8 cellular contexts compared by ENCODE assay signal in the genomic region with DNA sequence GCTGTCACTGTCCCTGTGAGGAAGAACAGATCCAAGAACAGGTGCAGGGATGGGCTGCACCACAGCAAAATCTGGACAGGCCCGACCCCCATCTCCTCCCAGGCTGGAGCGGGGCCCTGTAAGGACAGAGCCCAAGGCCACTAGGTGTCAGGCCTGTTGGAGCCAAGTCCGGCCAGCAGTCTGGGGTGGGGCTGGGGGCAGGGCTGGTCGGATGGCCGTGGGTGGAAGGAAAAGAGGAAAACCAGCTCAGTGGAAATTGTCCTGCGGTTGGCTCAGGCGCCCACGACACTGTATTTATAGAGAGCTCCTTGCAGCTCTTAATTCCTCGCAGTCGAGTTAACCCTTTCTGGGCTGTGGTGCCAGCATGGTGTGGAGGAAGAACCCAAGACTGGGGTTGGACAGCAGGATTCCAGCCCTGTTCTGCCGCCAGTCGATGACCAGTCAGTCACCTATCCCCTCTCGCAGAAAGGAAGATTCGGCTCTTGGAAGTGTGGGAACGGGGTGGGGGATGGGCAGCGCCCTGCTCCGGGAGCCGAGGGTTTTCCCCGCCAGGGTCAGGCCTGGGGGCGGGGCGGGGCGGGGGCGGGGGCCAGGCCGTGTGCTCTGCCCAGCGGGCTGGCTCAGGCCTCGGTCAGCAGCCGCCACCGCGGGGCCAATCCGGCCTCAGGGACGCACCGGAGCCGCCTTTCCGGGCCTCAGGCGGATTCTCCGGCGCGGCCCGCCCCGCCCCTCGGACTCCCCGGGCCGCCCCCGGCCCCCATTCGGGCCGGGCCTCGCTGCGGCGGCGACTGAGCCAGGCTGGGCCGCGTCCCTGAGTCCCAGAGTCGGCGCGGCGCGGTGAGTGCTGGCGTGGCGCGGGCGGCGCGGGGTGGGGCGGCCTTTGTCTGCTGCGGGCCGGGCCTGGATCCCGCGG. TPM values are rescaled to one million over a fixed set of nuclear protein-coding genes. Genes with fewer than 3 reads are reported as not detected.
DNase-seq lines count a peak whose midpoint lies in the region; ATAC-seq, FAIRE-seq and TF ChIP-seq lines count a peak whose summit lies in the region.

Gene CD276 (plus strand): TSS at position 760 of the 913 bp plus-strand sequence. CDS start 15,257 bp downstream, outside the sequence.

- H2AFZ ChIP-seq in HCT116 (ENCODE audit: low read depth, low read length, poor library complexity, severe bottlenecking): peak within 1 kb of the TSS; percentile 31
- peak within 1 kb of the TSS; percentile 76 for H2AFZ ChIP-seq in HepG2 (ENCODE audit: low read length)

- H3K9me3 ChIP-seq in CD4-positive, alpha-beta T cell (ENCODE audit: control insufficient read depth, low read length): no peaks in the 10 kb centered on the region
- H3K9me3 ChIP-seq in HCT116 (ENCODE audit: control insufficient read depth in 1 of 2, insufficient read depth in 1 of 2, low read depth in 1 of 2, low read length in 2 of 2): no peaks in the 10 kb centered on the region
- H3K9me3 ChIP-seq in ectodermal cell (ENCODE audit: control insufficient read depth, low read length): no peaks in the 10 kb centered on the region
- H3K9me3 ChIP-seq in HepG2 (ENCODE audit: low read length): no peaks in the 10 kb centered on the region

- H4K20me1 ChIP-seq in HCT116 (ENCODE audit: insufficient read depth) (no peaks in the 10 kb centered on the region), HepG2 (ENCODE audit: insufficient read depth, low read length) (peaks cover 12% of the 10 kb centered on the region)

- H3K4me3 ChIP-seq in HCT116 (replicated peaks in 1 of 2; ENCODE audit: low read depth in 1 of 2, low read length in 2 of 2) (peak within 1 kb of the TSS; percentile 84 to 87), ectodermal cell (ENCODE audit: insufficient read depth, low read depth, low read length) (peak within 1 kb of the TSS; percentile 73), HepG2 (replicated peaks in 1 of 3; ENCODE audit: insufficient read depth in 1 of 3, low read depth in 2 of 3, low read length in 3 of 3) (peak within 1 kb of the TSS; percentile 92 to 97 (median 94))

- H3K27ac ChIP-seq in CD4-positive, alpha-beta T cell (ENCODE audit: low read depth, low read length): no peak within 1 kb of the TSS
- H3K27ac ChIP-seq in HCT116 (ENCODE audit: low read depth, low read length) (peak within 1 kb of the TSS; percentile 80), ectodermal cell (ENCODE audit: insufficient read depth, low read depth, low read length, poor library complexity, severe bottlenecking) (peak within 1 kb of the TSS; percentile 92), HepG2 (ENCODE audit: extremely low read length, insufficient read depth, low read length) (peak within 1 kb of the TSS; percentile 84)

- CTCF ChIA-PET in CD4-positive, alpha-beta T cell (lab: Charles Lee): interaction anchor here (1.2 kb wide), 1 partner anchor 47 kb away, joined by 5 read pairs; no protein-coding TSS in a partner anchor
- CTCF ChIA-PET in HCT116 (lab: Charles Lee): interaction anchor here (0.8 to 3.0 kb wide), 4 partner anchors 11 to 123 kb away, joined by 3 to 16 read pairs (median 4); no protein-coding TSS in a partner anchor
- CTCF ChIA-PET in HepG2 (lab: Yijun Ruan, JAX; ENCODE audit: low intra/inter-chr PET ratio, low total read pairs): interaction anchor here (1.7 kb wide), 1 partner anchor 16 kb away, joined by 12 read pairs; no protein-coding TSS in a partner anchor

- WGBS in ectodermal cell, 2 experiments: 1 to 2% methylated on average over 68 of the region's 68 CpGs
- WGBS in HepG2 (ENCODE audit: low lambda C conversion rate): 4% methylated on average over 14 of the region's 68 CpGs

- H3K27me3 Mint-ChIP-seq in CD4-positive, alpha-beta T cell: peaks cover 71% of the 10 kb centered on the region
- peaks cover 58 to 80% of the 10 kb centered on the region in 2 donors for H3K27me3 Mint-ChIP-seq in stimulated activated naive B cell treated with anti-CD40 and anti-IgM and Interleukin-4, amounts not matched to agents 10 μg/mL and 1 μg/mL and 100 μg/mL, for 72 hours

- H3K4me1 Mint-ChIP-seq in CD4-positive, alpha-beta T cell (ENCODE audit: low read depth): peaks cover 5% of the 10 kb centered on the region
- peaks cover 21 to 30% of the 10 kb centered on the region in 2 donors for H3K4me1 Mint-ChIP-seq in stimulated activated naive B cell treated with anti-CD40 and anti-IgM and Interleukin-4, amounts not matched to agents 10 μg/mL and 1 μg/mL and 100 μg/mL, for 72 hours

- intact Hi-C loops in CD4-positive, alpha-beta T cell (cut with DNase I, micrococcal nuclease): no loop called here
- intact Hi-C loops in HCT116 (cut with micrococcal nuclease) (loop anchor here (1.0 kb wide), 1 partner anchor 48 kb away; no protein-coding TSS in a partner anchor), HepG2 (cut with micrococcal nuclease; ENCODE audit: unreplicated experiment) (no loop called here)

- no peak for TF ChIP-seq CTCF in CD4-positive, alpha-beta T cell (IDR thresholded peaks at IDR 0.05)
- TF ChIP-seq CTCF in HCT116 (IDR thresholded peaks at IDR 0.05 in 2 of 3, conservative IDR thresholded peaks at IDR 0.05 in 1 of 3; ENCODE audit: borderline replicate concordance in 1 of 3, insufficient read depth in 1 of 3, low read depth in 2 of 3, low read length in 2 of 3): peak; percentile 46 to 62 (median 51); a peak in 5 of 6 replicates
- TF ChIP-seq CTCF in HepG2 (CRISPR knock-in tag; IDR thresholded peaks at IDR 0.05): peak; percentile 79

- H3K4me2 ChIP-seq in HCT116 (ENCODE audit: low read length) (peak within 1 kb of the TSS; percentile 96), HepG2 (ENCODE audit: low read depth, low read length) (peak within 1 kb of the TSS; percentile 90)

- H3K4me3 Mint-ChIP-seq in CD4-positive, alpha-beta T cell: peak within 1 kb of the TSS; percentile 64
- peak within 1 kb of the TSS; percentile 83 to 87 for H3K4me3 Mint-ChIP-seq in stimulated activated naive B cell treated with anti-CD40 and anti-IgM and Interleukin-4, amounts not matched to agents 10 μg/mL and 1 μg/mL and 100 μg/mL, for 72 hours

- in situ Hi-C loops in HepG2 (cut with HindIII; ENCODE audit: extremely low pct_ligation_motif_present, low pct_unique_long_range_greater_than_20kb): no loop called here

- no peaks in the 10 kb centered on the region for H3K9me2 ChIP-seq in HCT116 (ENCODE audit: insufficient read depth)

- POLR2A ChIA-PET in CD4-positive, alpha-beta T cell (lab: Charles Lee): interaction anchor here (1.9 kb wide), 1 partner anchor 14 kb away, joined by 5 read pairs; no protein-coding TSS in a partner anchor
- POLR2A ChIA-PET in HCT116 (lab: Charles Lee) (interaction anchor here (1.0 kb wide), 1 partner anchor 50 kb away, joined by 3 read pairs; no protein-coding TSS in a partner anchor), HepG2 (lab: Yijun Ruan, JAX) (interaction anchor here (0.6 to 2.6 kb wide), 4 partner anchors 11 to 215 kb away, joined by 3 to 15 read pairs (median 6); partner anchors contain the start of gene NPTN)

- H3K79me2 ChIP-seq in HCT116 (ENCODE audit: insufficient read depth, low read length) (peaks cover 43% of the 10 kb centered on the region), HepG2 (ENCODE audit: insufficient read depth, low read length) (peaks cover 34% of the 10 kb centered on the region)

- TF ChIP-seq POLR2A in HCT116 (IDR thresholded peaks at IDR 0.05; ENCODE audit: borderline replicate concordance, extremely low read depth, insufficient read depth, insufficient read length) (no peak), HepG2 (IDR thresholded peaks at IDR 0.05; ENCODE audit: insufficient read depth in 1 of 2, low read depth in 2 of 2, low read length in 2 of 2) (peak; percentile 35 to 69; a peak in 2 of 4 replicates)

- peak in 1 of 10 experiments; percentile 29 for DNase-seq in CD4-positive, alpha-beta T cell
- DNase-seq in HCT116 (ENCODE audit: low read depth, low spot score) (peak; percentile 45), HepG2 (ENCODE audit: low spot score) (peak; percentile 61)
- no peak for DNase-seq in stimulated activated naive B cell treated with anti-CD40 and anti-IgM and Interleukin-4, amounts not matched to agents 10 μg/mL and 1 μg/mL and 100 μg/mL, for 72 hours
- DNase-seq in activated CD4-positive, alpha-beta T cell treated with anti-CD3 and anti-CD28 coated beads, Interleukin-2, amount 50 U/mL, for 4 hours: no peak

- no peaks in the 10 kb centered on the region for H3K9me3 Mint-ChIP-seq in CD4-positive, alpha-beta T cell
- no peaks in the 10 kb centered on the region for H3K9me3 Mint-ChIP-seq in stimulated activated naive B cell treated with anti-CD40 and anti-IgM and Interleukin-4, amounts not matched to agents 10 μg/mL and 1 μg/mL and 100 μg/mL, for 72 hours

- H3K36me3 ChIP-seq in HCT116 (ENCODE audit: control insufficient read depth in 1 of 2, insufficient read depth in 2 of 2, low read length in 2 of 2) (no peaks in the 10 kb centered on the region), ectodermal cell (ENCODE audit: control insufficient read depth, insufficient read depth, low read length) (no peaks in the 10 kb centered on the region), HepG2 (replicated peaks in 1 of 2; ENCODE audit: control insufficient read depth in 1 of 2, insufficient read depth in 2 of 2, low read length in 2 of 2) (no peaks in the 10 kb centered on the region)

- no peak for FAIRE-seq in HepG2 (lab: Jason Lieb, UNC)

- H3K36me3 Mint-ChIP-seq in CD4-positive, alpha-beta T cell (ENCODE audit: low read depth): no peaks in the 10 kb centered on the region
- peaks cover 2 to 3% of the 10 kb centered on the region in 2 donors for H3K36me3 Mint-ChIP-seq in stimulated activated naive B cell treated with anti-CD40 and anti-IgM and Interleukin-4, amounts not matched to agents 10 μg/mL and 1 μg/mL and 100 μg/mL, for 72 hours

- RAD21 ChIA-PET in HCT116 (lab: Charles Lee; ENCODE audit: low non-redundant PET in 1 of 2, low total read pairs in 2 of 2, uncharacterized antibody in 2 of 2, unreplicated experiment in 2 of 2): no interaction called here

- H3K27ac Mint-ChIP-seq in CD4-positive, alpha-beta T cell: no peak within 1 kb of the TSS
- peak within 1 kb of the TSS; percentile 68 for H3K27ac Mint-ChIP-seq in stimulated activated naive B cell treated with anti-CD40 and anti-IgM and Interleukin-4, amounts not matched to agents 10 μg/mL and 1 μg/mL and 100 μg/mL, for 72 hours

- H3K27me3 ChIP-seq in CD4-positive, alpha-beta T cell (ENCODE audit: control insufficient read depth, insufficient read depth, low read length): peaks cover 65% of the 10 kb centered on the region
- H3K27me3 ChIP-seq in HCT116 (ENCODE audit: insufficient read depth, low read length): no peaks in the 10 kb centered on the region
- H3K27me3 ChIP-seq in ectodermal cell (ENCODE audit: control insufficient read depth, insufficient read depth, low read length, poor library complexity, severe bottlenecking): no peaks in the 10 kb centered on the region
- peaks cover 2 to 13% of the 10 kb centered on the region in 2 experiments; a peak in 2 of 5 replicates for H3K27me3 ChIP-seq in HepG2 (ENCODE audit: control insufficient read depth in 1 of 2, insufficient read depth in 2 of 2, low read length in 2 of 2)

- peak; percentile 46; the same call in 1 of the 2 replicates for TF ChIP-seq RAD21 in HCT116 (IDR thresholded peaks at IDR 0.05; ENCODE audit: low read depth)
- TF ChIP-seq RAD21 in HepG2 (CRISPR knock-in tag; IDR thresholded peaks at IDR 0.05): peak; percentile 52; the same call in 1 of the 2 replicates

- peaks cover 21 to 55% of the 10 kb centered on the region in 2 experiments for H3K4me1 ChIP-seq in HCT116 (ENCODE audit: control insufficient read depth in 1 of 2, insufficient read depth in 2 of 2, low read length in 2 of 2)
- H3K4me1 ChIP-seq in ectodermal cell (ENCODE audit: control insufficient read depth, insufficient read depth, low read length): peaks cover 23% of the 10 kb centered on the region
- peaks cover 56% of the 10 kb centered on the region for H3K4me1 ChIP-seq in HepG2 (ENCODE audit: insufficient read depth, low read length)

- H3K9ac ChIP-seq in HCT116 (ENCODE audit: low read length): peak within 1 kb of the TSS; percentile 85
- peak within 1 kb of the TSS; percentile 85 for H3K9ac ChIP-seq in HepG2 (ENCODE audit: insufficient read depth, low read depth, low read length)

- no TSS peak for BruUV-seq in HCT116 (replicated peaks; lab: Mats Ljungman, UMichigan)
- no TSS peak for BruUV-seq in HepG2 (replicated peaks; lab: Mats Ljungman, UMichigan)

- TF ChIP-seq EP300 in HepG2 (IDR thresholded peaks at IDR 0.05; ENCODE audit: low read depth in 2 of 2, low read length in 2 of 2) (no peak), HepG2 (CRISPR knock-in tag; IDR thresholded peaks at IDR 0.05; ENCODE audit: borderline replicate concordance) (no peak)

- ATAC-seq in CD4-positive, alpha-beta T cell (ENCODE audit: poor library complexity): peak; percentile 43
- ATAC-seq in HCT116 (peak; percentile 85), SK-N-SH treated with all-trans-retinoic acid at 6 μM for 48 hours (peak; percentile 80), HepG2 (peak; percentile 88), HG02798 (IDR thresholded peaks at IDR 0.05; ENCODE audit: poor library complexity, unreplicated experiment) (no peak)
- peak; percentile 57 to 59 for ATAC-seq in stimulated activated naive B cell treated with anti-CD40 and anti-IgM and Interleukin-4, amounts not matched to agents 10 μg/mL and 1 μg/mL and 100 μg/mL, for 72 hours (replicated peaks)

RNA-seq across cellular contexts. Expression of gene CD276, which starts in this region (rescaled TPM):
- not detected for total RNA-seq in CD4-positive, alpha-beta T cell
- 75.4 TPM for total RNA-seq in HCT116 (2021; ENCODE audit: unreplicated experiment)
- polyA plus RNA-seq in HCT116 (2012): 75.6 and 102 TPM in 2 replicates
- 237 TPM for polyA plus RNA-seq in ectodermal cell (2013, experiment 1 of 4)
- polyA plus RNA-seq in ectodermal cell (2013, experiment 2 of 4): 264 TPM
- 160 TPM for polyA plus RNA-seq in ectodermal cell (2013, experiment 3 of 4)
- polyA plus RNA-seq in ectodermal cell (2013, experiment 4 of 4): 189 TPM
- total RNA-seq in HepG2 (2016; rRNA removed; fragmentation: Illumina TruSeq; extraction: Trizol): 32.4 and 55.2 TPM in 2 replicates
- total RNA-seq in HepG2 (2016; cell fraction: cytosol; rRNA removed; fragmentation: Illumina TruSeq; extraction: Trizol; ENCODE audit: low read depth): 16.9 and 18.3 TPM in 2 replicates
- total RNA-seq in HepG2 (2016; cell fraction: insoluble cytoplasmic fraction; rRNA removed; fragmentation: Illumina TruSeq; extraction: Trizol): 24.4 and 61.0 TPM in 2 replicates
- total RNA-seq in HepG2 (2016; cell fraction: membrane; rRNA removed; fragmentation: Illumina TruSeq; extraction: Trizol): 46.3 and 47.7 TPM in 2 replicates
- 42.6 and 54.3 TPM in 2 replicates for total RNA-seq in HepG2 (2016; cell fraction: nucleus; rRNA removed; fragmentation: Illumina TruSeq; extraction: Trizol)
- polyA plus RNA-seq in HepG2 (2011; rRNA removed): 24.6 and 28.0 TPM in 2 replicates
- 15.5 and 19.6 TPM in 2 replicates for polyA plus RNA-seq in HepG2 (2011; cell fraction: cytosol; rRNA removed)
- 50.4 and 51.5 TPM in 2 replicates for polyA plus RNA-seq in HepG2 (2011; cell fraction: nucleus; rRNA removed)
- polyA plus RNA-seq in HepG2 (2012): 33.8 and 47.0 TPM in 2 replicates
- polyA plus RNA-seq in HepG2 (2016; cell fraction: cytosol; fragmentation: Illumina TruSeq; extraction: Trizol; ENCODE audit: low read depth): 17.0 and 19.2 TPM in 2 replicates
- polyA plus RNA-seq in HepG2 (2016; cell fraction: insoluble cytoplasmic fraction; fragmentation: Illumina TruSeq; extraction: Trizol; ENCODE audit: low read depth): 38.5 and 39.5 TPM in 2 replicates
- 40.0 and 45.8 TPM in 2 replicates for polyA plus RNA-seq in HepG2 (2016; cell fraction: membrane; fragmentation: Illumina TruSeq; extraction: Trizol; ENCODE audit: low read depth)
- polyA plus RNA-seq in HepG2 (2016; cell fraction: nucleus; fragmentation: Illumina TruSeq; extraction: Trizol; ENCODE audit: insufficient read depth, low read depth): 118 and 128 TPM in 2 replicates
- polyA minus RNA-seq in HepG2 (2011; rRNA and poly(A)+ RNA removed; ENCODE audit: low replicate concordance): 41.0 and 52.9 TPM in 2 replicates
- 26.4 and 27.7 TPM in 2 replicates for polyA minus RNA-seq in HepG2 (2011; cell fraction: cytosol; rRNA and poly(A)+ RNA removed)
- 17.9 TPM in 2 replicates for polyA minus RNA-seq in HepG2 (2011; cell fraction: nucleus; rRNA and poly(A)+ RNA removed)

Comparison
In these comparisons a context has a peak if more than half of its experiments do, and no peak if none do; other contexts are left out.
1. RNA of gene CD276 (total RNA-seq): 75.4 TPM in HCT116 (single experiment) and 16.9 to 61.0 TPM in HepG2; not detected in CD4-positive, alpha-beta T cell; every median in the first group is over 10 times any median in the second.
2. Peak in ATAC-seq in CD4-positive, alpha-beta T cell; RNA of the gene not detected or under 1 TPM.
3. DNase-seq: peak in HCT116 (single experiment) and HepG2 (single experiment); none in stimulated activated naive B cell treated with anti-CD40 and anti-IgM and Interleukin-4, amounts not matched to agents 10 μg/mL and 1 μg/mL and 100 μg/mL, for 72 hours (single experiment) and activated CD4-positive, alpha-beta T cell treated with anti-CD3 and anti-CD28 coated beads, Interleukin-2, amount 50 U/mL, for 4 hours (0 of 2).
4. Peak in every context shown above with its lines, with median percentiles within 50 percentile points of each other: H3K4me3 ChIP-seq.